ENCODE assay signal across 12 cellular contexts in the genomic region with DNA sequence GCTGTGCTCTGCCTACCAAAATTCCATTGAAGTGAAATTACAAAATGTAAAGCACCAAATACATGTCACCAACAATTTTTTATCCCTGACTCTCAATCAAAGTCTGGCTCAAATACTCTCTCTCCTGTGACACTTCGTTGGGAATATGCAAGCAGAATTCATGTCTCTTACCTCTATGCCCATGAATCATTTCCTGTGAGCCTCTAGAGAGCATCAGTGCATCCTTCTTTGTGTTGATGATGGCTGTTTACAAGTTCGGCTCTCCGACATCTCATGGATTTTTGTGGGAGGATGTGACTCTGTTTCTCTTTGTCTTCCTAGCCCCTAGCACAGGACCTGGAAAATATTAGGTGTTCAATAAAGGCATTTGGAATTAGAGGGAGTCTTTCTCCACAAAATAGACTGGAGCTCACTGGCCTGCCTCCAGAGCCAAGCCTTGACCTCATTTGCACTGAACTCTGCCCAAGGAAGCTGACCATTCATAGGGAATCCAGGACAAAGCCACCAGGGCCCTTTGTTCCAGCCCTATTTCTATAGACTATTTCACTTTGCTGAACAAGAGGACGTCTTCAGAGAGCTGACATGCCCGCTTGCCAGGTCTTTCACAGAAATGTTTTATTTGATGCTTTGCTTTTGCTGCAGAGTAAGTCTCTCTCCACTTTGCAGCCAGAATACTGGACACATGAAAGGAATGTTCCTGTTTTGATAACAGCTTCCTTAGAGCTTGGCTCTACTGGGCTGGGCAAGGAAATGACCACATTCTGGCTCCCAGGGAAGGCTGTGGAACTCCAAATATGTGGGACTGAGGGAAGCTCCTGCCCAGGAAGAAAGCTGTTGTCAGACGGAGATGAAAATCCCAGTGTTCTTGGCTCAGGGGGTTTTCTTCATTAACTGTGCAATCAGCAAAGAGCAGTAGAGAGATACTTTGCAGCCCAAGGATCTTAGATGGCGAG.
DNase-seq lines count a peak whose midpoint lies in the region; ATAC-seq and TF ChIP-seq lines count a peak whose summit lies in the region.
"Had no signal": no experiment of that assay in that cellular context is flagged by ENCODE, and none has a peak within 500 bp of the region (broad histone marks: within the 10 kb centered on the region; RNA-seq: fewer than 3 reads in every experiment).

No MANE protein-coding gene starts in this region.

- CTCF ChIA-PET in AG04449 (lab: Yijun Ruan, JAX), result interaction anchor here (0.7 to 1.3 kb wide), 5 partner anchors 11 to 236 kb away, joined by 3 read pairs; no protein-coding TSS in a partner anchor

- TF ChIP-seq CTCF in AG04449 (IDR thresholded peaks at IDR 0.05; ENCODE audit: insufficient read depth, low read length, missing control alignments) (no peak), esophagus muscularis mucosa (IDR thresholded peaks at IDR 0.05) (no peak), mucosa of descending colon (IDR thresholded peaks at IDR 0.05) (no peak)

- H3K9me3 ChIP-seq in NT2/D1 (ENCODE audit: insufficient read depth, low read length) (no peaks in the 10 kb centered on the region), esophagus muscularis mucosa (peaks cover 0 to 8% (median 0%) of the 10 kb centered on the region in 4 donors), mesodermal cell (ENCODE audit: control insufficient read depth, low read length) (peaks cover 7% of the 10 kb centered on the region), mucosa of descending colon (no peaks in the 10 kb centered on the region)

- no peak overlapping the region; the same call in 1 of the 2 replicates for H3K4me3 ChIP-seq in AG04449 (ENCODE audit: low read depth, low read length)
- no peak overlapping the region for H3K4me3 ChIP-seq in NT2/D1 (ENCODE audit: insufficient read length, low read depth)
- H3K4me3 ChIP-seq in esophagus muscularis mucosa, result no peak overlapping the region
- no peak overlapping the region for H3K4me3 ChIP-seq in mesodermal cell (ENCODE audit: extremely low read depth, insufficient read depth, low read length, poor library complexity, severe bottlenecking)
- no peak overlapping the region for H3K4me3 ChIP-seq in mucosa of descending colon
- H3K4me3 ChIP-seq: skin epidermis had no signal

- intact Hi-C loops in esophagus muscularis mucosa (cut with DNase I) (loop anchor here (5.0 kb wide), 1 partner anchor 229 kb away; no protein-coding TSS in a partner anchor), mucosa of descending colon (cut with DNase I, micrococcal nuclease) (no loop called here)

- H3K36me3 ChIP-seq in NT2/D1 (ENCODE audit: insufficient read depth, insufficient read length, low read length) (no peaks in the 10 kb centered on the region), esophagus muscularis mucosa (no peaks in the 10 kb centered on the region), mesodermal cell (ENCODE audit: control insufficient read depth, insufficient read depth, low read length) (no peaks in the 10 kb centered on the region), mucosa of descending colon (ENCODE audit: low read depth) (no peaks in the 10 kb centered on the region)

- ATAC-seq in HG02571 (IDR thresholded peaks at IDR 0.05; ENCODE audit: unreplicated experiment), result no peak
- ATAC-seq in mucosa of descending colon, result no peak
- no peak for ATAC-seq in GM19328 (IDR thresholded peaks at IDR 0.05; ENCODE audit: unreplicated experiment)
- ATAC-seq: stimulated activated naive B cell treated with anti-CD40 and anti-IgM and Interleukin-4, amounts not matched to agents 10 μg/mL and 1 μg/mL and 100 μg/mL, for 72 hours had no signal

- no peak overlapping the region for H3K9ac ChIP-seq in NT2/D1 (ENCODE audit: insufficient read length, low read depth)

- H3K27ac ChIP-seq in esophagus muscularis mucosa (replicated peaks in 1 of 4) (peak overlapping the region; percentile 41 to 69 (median 56)), mesodermal cell (ENCODE audit: low read depth, low read length, severe bottlenecking) (peak overlapping the region; percentile 95)

- TF ChIP-seq POLR2A in esophagus muscularis mucosa (IDR thresholded peaks at IDR 0.05; ENCODE audit: low read depth), result no peak

- 63% methylated on average over 7 of the region's 7 CpGs for WGBS in esophagus muscularis mucosa
- WGBS in mesodermal cell (ENCODE audit: insufficient coverage in 2 of 2), 2 experiments, result 48 to 72% methylated on average over 3 to 5 of the region's 7 CpGs

- POLR2A ChIA-PET in AG04449 (lab: Yijun Ruan, JAX), result interaction anchor here (1.6 kb wide), 2 partner anchors 15 to 31 kb away, joined by 3 to 5 read pairs; no protein-coding TSS in a partner anchor

- H3K4me1 ChIP-seq in NT2/D1 (ENCODE audit: insufficient read depth, insufficient read length) (no peaks in the 10 kb centered on the region), esophagus muscularis mucosa (peaks cover 9 to 46% (median 33%) of the 10 kb centered on the region in 4 donors), mesodermal cell (ENCODE audit: control insufficient read depth, insufficient read depth, low read length, poor library complexity, severe bottlenecking) (peaks cover 36% of the 10 kb centered on the region), mucosa of descending colon (ENCODE audit: low read depth) (no peaks in the 10 kb centered on the region)

- no peak for TF ChIP-seq EP300 in esophagus muscularis mucosa (IDR thresholded peaks at IDR 0.05)

- peak; percentile 93 for DNase-seq in AG04449 (ENCODE audit: low read depth, low spot score)
- DNase-seq in NT2/D1 (ENCODE audit: low read depth, low spot score), result peak; percentile 11
- peak; percentile 91 for DNase-seq in esophagus muscularis mucosa (ENCODE audit: extremely low spot score)
- DNase-seq in mucosa of descending colon, result no peak
- DNase-seq in NCI-H146 (lab: John Stamatoyannopoulos, UW), result no peak
- DNase-seq: activated CD4-positive, alpha-beta T cell treated with anti-CD3 and anti-CD28 coated beads for 48 hours; NCI-H1417; stimulated activated naive B cell treated with anti-CD40 and anti-IgM and Interleukin-4, amounts not matched to agents 10 μg/mL and 1 μg/mL and 100 μg/mL, for 72 hours had no signal

- H3K27me3 ChIP-seq in NT2/D1 (ENCODE audit: insufficient read depth, insufficient read length), result no peaks in the 10 kb centered on the region
- H3K27me3 ChIP-seq in esophagus muscularis mucosa, result no peaks in the 10 kb centered on the region

Comparison
In these comparisons a context has a peak if more than half of its experiments do, and no peak if none do; other contexts are left out.
1. DNase-seq: peak in AG04449 (single experiment), NT2/D1 (single experiment) and esophagus muscularis mucosa (single experiment); none in mucosa of descending colon (0 of 3) and NCI-H146 (single experiment).